Comparison of ENCODE assay signal across 8 cellular contexts in the genomic region with DNA sequence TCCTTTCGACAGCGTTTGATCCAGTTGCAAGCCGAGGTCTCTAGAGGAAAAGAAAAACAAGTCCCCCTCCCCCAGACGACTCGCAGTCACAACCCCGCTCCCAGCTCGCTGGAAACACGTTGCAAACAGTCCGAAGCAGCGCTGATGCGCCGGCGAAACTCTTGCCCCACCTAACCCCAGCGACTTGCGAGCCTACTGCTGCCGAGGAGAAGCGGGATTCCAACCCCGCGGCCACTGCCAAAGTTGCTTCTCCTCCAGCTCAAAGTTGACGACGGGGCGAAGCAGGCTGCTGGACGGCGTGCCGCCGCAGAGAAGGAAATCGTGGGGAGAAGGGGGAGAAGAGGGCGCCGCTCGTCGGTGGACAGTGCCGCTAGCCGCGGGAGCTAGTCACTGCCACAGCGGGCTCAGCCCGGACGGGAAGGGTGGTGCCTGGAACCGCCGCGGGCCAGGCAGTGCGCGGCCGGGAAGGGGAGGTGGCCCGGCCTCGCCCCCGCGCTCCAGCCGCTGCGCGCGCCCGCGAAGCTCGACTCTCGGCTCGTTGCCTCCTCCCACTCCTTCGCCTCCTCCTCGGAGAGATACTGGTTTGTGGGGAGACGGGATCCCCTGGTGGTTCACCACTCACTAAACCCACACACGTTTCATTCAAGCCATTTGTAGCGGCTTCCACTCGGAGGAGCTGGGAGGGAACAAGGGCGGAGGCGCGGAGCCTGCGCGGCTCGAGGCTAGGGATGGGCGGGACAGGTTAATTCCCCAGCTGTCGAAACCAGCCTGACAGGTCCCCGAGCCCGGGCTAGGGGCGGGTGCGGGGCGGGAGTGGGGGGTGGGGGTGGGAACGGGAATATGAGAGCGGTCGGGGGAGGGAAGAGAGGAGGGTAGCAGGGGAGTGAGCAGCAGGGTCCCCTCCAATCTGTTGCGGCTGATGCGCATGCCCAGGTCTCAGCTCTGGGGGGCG. TPM values are rescaled to one million over a fixed set of nuclear protein-coding genes. Genes with fewer than 3 reads are reported as not detected.
DNase-seq lines count a peak whose midpoint lies in the region; ATAC-seq and TF ChIP-seq lines count a peak whose summit lies in the region.

A gene with protein sequence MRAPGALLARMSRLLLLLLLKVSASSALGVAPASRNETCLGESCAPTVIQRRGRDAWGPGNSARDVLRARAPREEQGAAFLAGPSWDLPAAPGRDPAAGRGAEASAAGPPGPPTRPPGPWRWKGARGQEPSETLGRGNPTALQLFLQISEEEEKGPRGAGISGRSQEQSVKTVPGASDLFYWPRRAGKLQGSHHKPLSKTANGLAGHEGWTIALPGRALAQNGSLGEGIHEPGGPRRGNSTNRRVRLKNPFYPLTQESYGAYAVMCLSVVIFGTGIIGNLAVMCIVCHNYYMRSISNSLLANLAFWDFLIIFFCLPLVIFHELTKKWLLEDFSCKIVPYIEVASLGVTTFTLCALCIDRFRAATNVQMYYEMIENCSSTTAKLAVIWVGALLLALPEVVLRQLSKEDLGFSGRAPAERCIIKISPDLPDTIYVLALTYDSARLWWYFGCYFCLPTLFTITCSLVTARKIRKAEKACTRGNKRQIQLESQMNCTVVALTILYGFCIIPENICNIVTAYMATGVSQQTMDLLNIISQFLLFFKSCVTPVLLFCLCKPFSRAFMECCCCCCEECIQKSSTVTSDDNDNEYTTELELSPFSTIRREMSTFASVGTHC (minus strand): TSS at position 392 of the 952 bp plus-strand sequence. CDS start 816 bp downstream, outside the sequence.

- no peaks in the 10 kb centered on the region; the same call in 1 of the 2 replicates for H3K4me1 ChIP-seq in HEK293 (ENCODE audit: control insufficient read depth, insufficient read depth, low read length)
- H3K4me1 ChIP-seq in effector memory CD4-positive, alpha-beta T cell (ENCODE audit: control insufficient read depth, insufficient read depth, low read length, poor library complexity, severe bottlenecking), result peaks cover 7% of the 10 kb centered on the region
- H3K4me1 ChIP-seq in lower lobe of right lung, result peaks cover 11% of the 10 kb centered on the region

- ATAC-seq in lower lobe of right lung, result peak; percentile 94 to 96

- peak; percentile 77 to 79 for DNase-seq in NCI-H2081 (lab: John Stamatoyannopoulos, UW)
- DNase-seq in NCI-H2081 treated with DMSO at 0.1 percent for 48 hours (lab: John Stamatoyannopoulos, UW), result no peak
- DNase-seq in NCI-H1105 treated with DMSO at 0.1 percent for 48 hours (lab: John Stamatoyannopoulos, UW), result peak; percentile 56
- no peak for DNase-seq in effector memory CD4-positive, alpha-beta T cell
- DNase-seq in lower lobe of right lung, result peak; percentile 69
- DNase-seq in stimulated activated CD8-positive, alpha-beta memory T cell treated with anti-CD3 and anti-CD28 coated beads, Interleukin-15, amount 100 ng/mL, for 48 hours (ENCODE audit: low read depth in 2 of 2), result peak; percentile 22 to 31

- POLR2A ChIA-PET in HEK293 (lab: Yijun Ruan, JAX), result interaction anchor here (0.6 to 0.9 kb wide), 3 partner anchors 11 to 462 kb away, joined by 4 to 5 read pairs (median 4); no protein-coding TSS in a partner anchor

- intact Hi-C loops in lower lobe of right lung (cut with DNase I), result no loop called here

- TF ChIP-seq CTCF in HEK293 (tag by site-specific recombination; IDR thresholded peaks at IDR 0.05), result peak; percentile 94
- peak; percentile 59 for TF ChIP-seq CTCF in VCaP (conservative IDR thresholded peaks at IDR 0.05)
- no peak for TF ChIP-seq CTCF in lower lobe of right lung (IDR thresholded peaks at IDR 0.05)

- CTCF ChIA-PET in HEK293 (lab: Yijun Ruan, JAX), result interaction anchor here (0.5 to 1.3 kb wide), 4 partner anchors 26 to 596 kb away, joined by 3 to 5 read pairs (median 4); no protein-coding TSS in a partner anchor

- peak within 1 kb of the TSS; percentile 78 for H3K27ac ChIP-seq in HEK293 (ENCODE audit: extremely low read depth, low read depth, low read length)
- peak within 1 kb of the TSS; percentile 64 for H3K27ac ChIP-seq in VCaP
- H3K27ac ChIP-seq in effector memory CD4-positive, alpha-beta T cell (ENCODE audit: insufficient read depth, low read length, poor library complexity, severe bottlenecking), result no peak within 1 kb of the TSS
- H3K27ac ChIP-seq in lower lobe of right lung, result no peak within 1 kb of the TSS

- peak within 1 kb of the TSS; percentile 52 for H3K4me3 ChIP-seq in HEK293 (ENCODE audit: low read depth, low read length)
- H3K4me3 ChIP-seq in effector memory CD4-positive, alpha-beta T cell (ENCODE audit: insufficient read depth, low read depth, low read length, poor library complexity, severe bottlenecking), result peak within 1 kb of the TSS; percentile 58
- peak within 1 kb of the TSS; percentile 62 for H3K4me3 ChIP-seq in lower lobe of right lung

- H3K27me3 ChIP-seq in effector memory CD4-positive, alpha-beta T cell (replicated peaks; ENCODE audit: control insufficient read depth, insufficient read depth, low read length, poor library complexity, severe bottlenecking), result peaks cover 22% of the 10 kb centered on the region
- peaks cover 47% of the 10 kb centered on the region for H3K27me3 ChIP-seq in lower lobe of right lung (ENCODE audit: low read depth)

- H3K36me3 ChIP-seq in HEK293 (ENCODE audit: control insufficient read depth in 2 of 2, insufficient read depth in 1 of 2, low read length in 2 of 2) (no peaks in the 10 kb centered on the region), lower lobe of right lung (no peaks in the 10 kb centered on the region)
- H3K36me3 ChIP-seq in effector memory CD4-positive, alpha-beta T cell (ENCODE audit: control insufficient read depth, insufficient read depth, low read length), result no peaks in the 10 kb centered on the region

- H3K9me3 ChIP-seq in HEK293 (ENCODE audit: control insufficient read depth, insufficient read depth, low read depth, low read length) (no peaks in the 10 kb centered on the region), lower lobe of right lung (no peaks in the 10 kb centered on the region)
- H3K9me3 ChIP-seq in effector memory CD4-positive, alpha-beta T cell (ENCODE audit: control insufficient read depth, low read length), result no peaks in the 10 kb centered on the region

TF ChIP-seq in HEK293, 187 proteins besides CTCF, POLR2A, EP300 and RAD21 (continues in another document):
- TF ChIP-seq ZNF184 (tag by site-specific recombination; IDR thresholded peaks at IDR 0.05) (no peak), ZXDB (tag by site-specific recombination; IDR thresholded peaks at IDR 0.05) (peak; percentile 47; the same call in 1 of the 2 replicates), ZEB2 (tag by site-specific recombination; IDR thresholded peaks at IDR 0.05) (peak; percentile 56), YY2 (tag by site-specific recombination; IDR thresholded peaks at IDR 0.05) (no peak), ZSCAN18 (tag by site-specific recombination; IDR thresholded peaks at IDR 0.05) (no peak), MEIS1 (CRISPR knock-in tag; IDR thresholded peaks at IDR 0.05; ENCODE audit: borderline replicate concordance) (no peak), ELK4 (IDR thresholded peaks at IDR 0.05; ENCODE audit: borderline replicate concordance, low read depth, low read length) (no peak), KLF17 (tag by site-specific recombination; IDR thresholded peaks at IDR 0.05) (peak; percentile 20; the same call in 1 of the 2 replicates), ZNF664 (tag by site-specific recombination; IDR thresholded peaks at IDR 0.05) (no peak), HOXD13 (CRISPR knock-in tag; IDR thresholded peaks at IDR 0.05; ENCODE audit: borderline replicate concordance) (no peak), SCRT1 (tag by site-specific recombination; IDR thresholded peaks at IDR 0.05; ENCODE audit: borderline replicate concordance) (no peak), ZNF600 (tag by site-specific recombination; IDR thresholded peaks at IDR 0.05) (peak; percentile 85), ZNF549 (tag by site-specific recombination; IDR thresholded peaks at IDR 0.05) (no peak), ZBTB1 (tag by site-specific recombination; IDR thresholded peaks at IDR 0.05) (no peak), ZNF223 (tag by site-specific recombination; IDR thresholded peaks at IDR 0.05) (no peak), ZNF830 (tag by site-specific recombination; IDR thresholded peaks at IDR 0.05; ENCODE audit: low read depth) (no peak)

RNA-seq across cellular contexts. Expression of the gene that starts here (rescaled TPM):
- total RNA-seq in lower lobe of right lung, result 0.59 TPM

Comparison
In these comparisons a context has a peak if more than half of its experiments do, and no peak if none do; other contexts are left out.
1. DNase-seq: peak in NCI-H2081 (2 of 2), NCI-H1105 treated with DMSO at 0.1 percent for 48 hours (single experiment) and stimulated activated CD8-positive, alpha-beta memory T cell treated with anti-CD3 and anti-CD28 coated beads, Interleukin-15, amount 100 ng/mL, for 48 hours (2 of 2); none in NCI-H2081 treated with DMSO at 0.1 percent for 48 hours (single experiment) and effector memory CD4-positive, alpha-beta T cell (0 of 3).
2. Peak in DNase-seq, ATAC-seq and H3K4me3 ChIP-seq in lower lobe of right lung; RNA of the gene not detected or under 1 TPM.
3. H3K27ac ChIP-seq: peak in HEK293 (single experiment) and VCaP (single experiment); none in effector memory CD4-positive, alpha-beta T cell (single experiment) and lower lobe of right lung (single experiment).
4. Peak in every context shown above with its lines, with median percentiles within 50 percentile points of each other: H3K4me3 ChIP-seq.